18 cellular contexts compared by ENCODE assay signal in genomic region chr2:200681731-200682130, GRCh38.
DNase-seq lines count a peak whose midpoint lies in the region; ATAC-seq and TF ChIP-seq lines count a peak whose summit lies in the region.
"Had no signal": no experiment of that assay in that cellular context is flagged by ENCODE, and none has a peak within 500 bp of the region (broad histone marks: within the 10 kb centered on the region; RNA-seq: fewer than 3 reads in every experiment).

No MANE protein-coding gene starts in this region.

- H3K14ac ChIP-seq in H9 (ENCODE audit: insufficient read depth, low read length), result no peak overlapping the region

- H3K27me3 Mint-ChIP-seq in H9 (ENCODE audit: low read depth), result peaks cover 4% of the 10 kb centered on the region

- ATAC-seq in omental fat pad (ENCODE audit: low FRiP score), result peak; percentile 8
- ATAC-seq: PC-3 had no signal

- no peak overlapping the region for H2AFZ ChIP-seq in H9 (ENCODE audit: low read length)

- no peak overlapping the region for H3K23ac ChIP-seq in H9 (ENCODE audit: insufficient read length, low read depth, low read length)

- H2BK15ac ChIP-seq in H9 (ENCODE audit: low read depth, low read length), result no peak overlapping the region

- no peaks in the 10 kb centered on the region for H3K79me1 ChIP-seq in H9 (ENCODE audit: insufficient read depth, low read depth, low read length, poor library complexity, severe bottlenecking)

- H2BK20ac ChIP-seq in H9 (ENCODE audit: low read depth, low read length, poor library complexity, severe bottlenecking), result no peak overlapping the region

- no peaks in the 10 kb centered on the region for H3K23me2 ChIP-seq in H9 (ENCODE audit: insufficient read length, low read depth, low read length, poor library complexity, severe bottlenecking)

- no peak overlapping the region for H2BK12ac ChIP-seq in H9 (ENCODE audit: insufficient read length, low read depth, low read length)

- H3K27ac ChIP-seq in breast epithelium (peak overlapping the region; percentile 10 to 14), H9 (ENCODE audit: insufficient read length, low read depth, low read length) (no peak overlapping the region)
- H3K27ac ChIP-seq: BLaER1, RWPE1 had no signal

- H3K9me3 ChIP-seq in breast epithelium (no peaks in the 10 kb centered on the region), H9 (ENCODE audit: control insufficient read depth, low read depth, low read length) (no peaks in the 10 kb centered on the region)

- no peak overlapping the region for H3K4ac ChIP-seq in H9 (ENCODE audit: low read depth, low read length)

- H4K20me1 ChIP-seq in H9 (ENCODE audit: control insufficient read depth, insufficient read depth, insufficient read length), result no peaks in the 10 kb centered on the region
- H4K20me1 ChIP-seq: BLaER1 had no signal

- intact Hi-C loops in breast epithelium (cut with DNase I; ENCODE audit: low total_unique reads), result no loop called here

- H3K18ac ChIP-seq in H9 (ENCODE audit: insufficient read length, low read depth, low read length), result no peak overlapping the region

- TF ChIP-seq CTCF in AG10803 (conservative IDR thresholded peaks at IDR 0.05; ENCODE audit: low read length) (no peak), breast epithelium (IDR thresholded peaks at IDR 0.05) (no peak), fibroblast of mammary gland (conservative IDR thresholded peaks at IDR 0.05; ENCODE audit: control insufficient read depth, insufficient read depth, low read depth, low read length) (no peak), omental fat pad (IDR thresholded peaks at IDR 0.05) (no peak), GM13976 (IDR thresholded peaks at IDR 0.05; ENCODE audit: borderline replicate concordance, control extremely low read depth, extremely low read depth, insufficient read depth, missing control alignments) (no peak), H9 (conservative IDR thresholded peaks at IDR 0.05) (no peak)

- no peak overlapping the region for H3T11ph ChIP-seq in H9 (ENCODE audit: low read length)

- H4K5ac ChIP-seq in H9 (ENCODE audit: insufficient read length, low read depth, low read length), result no peak overlapping the region

- H3K4me2 ChIP-seq in H9 (ENCODE audit: insufficient read depth, insufficient read length, low read length), result no peak overlapping the region
- H3K4me2 ChIP-seq: BLaER1 had no signal

- peak; percentile 67 for DNase-seq in AG10803 (ENCODE audit: low read depth)
- no peak for DNase-seq in breast epithelium (ENCODE audit: low spot score in 2 of 2)
- peak; percentile 41 for DNase-seq in fibroblast of mammary gland (ENCODE audit: low read depth)
- DNase-seq in omental fat pad (ENCODE audit: low spot score), result no peak
- DNase-seq in GM13976 (ENCODE audit: low spot score), result no peak
- no peak for DNase-seq in HuH-7.5 (ENCODE audit: low spot score)
- DNase-seq in H9, result no peak
- DNase-seq in activated CD8-positive, alpha-beta memory T cell treated with anti-CD3 and anti-CD28 coated beads, Interleukin-2, amount 50 U/mL, for 4 hours, result no peak
- DNase-seq: CD4-positive, alpha-beta memory T cell; H7; NCI-H1436; NCI-H2029; NCI-H345; NCI-H524 treated with DMSO at 0.1 percent for 48 hours; PC-3; SIG-M5 had no signal

- H3K4me1 Mint-ChIP-seq in H9, result peaks cover 0 to 4% of the 10 kb centered on the region in 2 experiments; a peak in 3 of 4 replicates
- H3K4me1 Mint-ChIP-seq: CD4-positive, alpha-beta memory T cell had no signal

- no peak overlapping the region for H3K56ac ChIP-seq in H9 (ENCODE audit: insufficient read length, low read depth, low read length)

- H2AK5ac ChIP-seq in H9 (ENCODE audit: insufficient read length, low read length), result no peak overlapping the region

- no peak overlapping the region for H3K9ac ChIP-seq in H9 (ENCODE audit: extremely low read depth, insufficient read length, low read length)
- H3K9ac ChIP-seq: BLaER1 had no signal

- peaks cover 0 to 7% (median 4%) of the 10 kb centered on the region in 3 experiments; a peak in 4 of 7 replicates for H3K36me3 Mint-ChIP-seq in H9 (ENCODE audit: insufficient read depth in 1 of 3, low read depth in 3 of 3)
- H3K36me3 Mint-ChIP-seq: CD4-positive, alpha-beta memory T cell had no signal

- no peak overlapping the region for H3K4me3 Mint-ChIP-seq in H9
- H3K4me3 Mint-ChIP-seq: CD4-positive, alpha-beta memory T cell had no signal

- in situ Hi-C loops in GM13976 (cut with MboI; ENCODE audit: low sequenced_read_pairs, unreplicated experiment), result no loop called here

- no peak overlapping the region for H4K91ac ChIP-seq in H9 (ENCODE audit: insufficient read length, low read depth, low read length)

- H3K27ac Mint-ChIP-seq in H9, result no peak overlapping the region
- H3K27ac Mint-ChIP-seq: CD4-positive, alpha-beta memory T cell had no signal

- no peaks in the 10 kb centered on the region for H3K27me3 ChIP-seq in breast epithelium
- H3K27me3 ChIP-seq in H9 (ENCODE audit: insufficient read depth, low read length), result no peaks in the 10 kb centered on the region
- H3K27me3 ChIP-seq: BLaER1 had no signal

- peaks cover 4 to 20% of the 10 kb centered on the region in 2 donors for H3K4me1 ChIP-seq in breast epithelium
- H3K4me1 ChIP-seq in H9 (ENCODE audit: insufficient read depth, low read length), result no peaks in the 10 kb centered on the region
- H3K4me1 ChIP-seq: BLaER1 had no signal

- H2BK120ac ChIP-seq in H9 (ENCODE audit: low read depth, low read length, poor library complexity, severe bottlenecking), result no peak overlapping the region

- no peaks in the 10 kb centered on the region for H3K79me2 ChIP-seq in H9 (ENCODE audit: insufficient read depth, low read length)

- TF ChIP-seq POLR2A in breast epithelium (IDR thresholded peaks at IDR 0.05), result no peak

- no peak overlapping the region for H4K8ac ChIP-seq in H9 (replicated peaks; ENCODE audit: insufficient read length, low read depth, low read length)

- no CpG with 5 or more reads among the region's 2 CpGs for WGBS in H9 (ENCODE audit: extremely low coverage, insufficient read length, low lambda C conversion rate)

- H3K9me3 Mint-ChIP-seq in H9, result peaks cover 7% of the 10 kb centered on the region in 2 experiments

- no peak overlapping the region for H2BK5ac ChIP-seq in H9 (ENCODE audit: insufficient read length, low read length)

- H3K4me3 ChIP-seq in AG10803 (ENCODE audit: low read length), result no peak overlapping the region
- H3K4me3 ChIP-seq in breast epithelium, result no peak overlapping the region
- H3K4me3 ChIP-seq in fibroblast of mammary gland (ENCODE audit: control insufficient read depth, low read depth, low read length), result no peak overlapping the region
- H3K4me3 ChIP-seq: BLaER1 had no signal

- H3K36me3 ChIP-seq in breast epithelium, result no peaks in the 10 kb centered on the region
- H3K36me3 ChIP-seq: BLaER1 had no signal

Comparison
In these comparisons a context has a peak if more than half of its experiments do, and no peak if none do; other contexts are left out.
1. DNase-seq: peak in AG10803 (single experiment) and fibroblast of mammary gland (single experiment); none in breast epithelium (0 of 2), omental fat pad (single experiment), GM13976 (single experiment), HuH-7.5 (single experiment), H9 (single experiment) and activated CD8-positive, alpha-beta memory T cell treated with anti-CD3 and anti-CD28 coated beads, Interleukin-2, amount 50 U/mL, for 4 hours (single experiment).